Comparison of ENCODE assay signal across 1 cellular context in genomic region chr6:144856622-144857021, GRCh38.
TF ChIP-seq lines count a peak whose summit lies in the region.

No MANE protein-coding gene starts in this region.

TF ChIP-seq in K562, 482 proteins besides CTCF, POLR2A, EP300 and RAD21 (continued from another document):
- peak; percentile 2; the same call in 1 of the 2 replicates for TF ChIP-seq ZNF316 (IDR thresholded peaks at IDR 0.05)
- no peak for TF ChIP-seq IRF9 (tag; IDR thresholded peaks at IDR 0.05)
- TF ChIP-seq ZNF77 (CRISPR knock-in tag; IDR thresholded peaks at IDR 0.05): no peak
- TF ChIP-seq BMI1 (IDR thresholded peaks at IDR 0.05; ENCODE audit: low read length): no peak
- peak; percentile 70 for TF ChIP-seq MAFG (tag; conservative IDR thresholded peaks at IDR 0.05)
- TF ChIP-seq MCM3 (IDR thresholded peaks at IDR 0.05): no peak
- TF ChIP-seq ARID4B (CRISPR knock-in tag; IDR thresholded peaks at IDR 0.05): no peak
- no peak for TF ChIP-seq SRSF7 (optimal IDR thresholded peaks at IDR 0.05; ENCODE audit: low read depth, low read length)
- TF ChIP-seq DDX20 (tag; IDR thresholded peaks at IDR 0.05; ENCODE audit: low read depth): no peak
- peak; percentile 60 for TF ChIP-seq ARID1B (IDR thresholded peaks at IDR 0.05)
- TF ChIP-seq SOX6 (IDR thresholded peaks at IDR 0.05): no peak
- no peak for TF ChIP-seq ZNF23 (CRISPR knock-in tag; IDR thresholded peaks at IDR 0.05)
- no peak for TF ChIP-seq MEIS2 (IDR thresholded peaks at IDR 0.05; ENCODE audit: partially characterized antibody)
- no peak for TF ChIP-seq NFYB (IDR thresholded peaks at IDR 0.05; ENCODE audit: extremely low read depth, insufficient read length)
- no peak for TF ChIP-seq PATZ1 (CRISPR knock-in tag; IDR thresholded peaks at IDR 0.05; ENCODE audit: borderline replicate concordance)
- no peak for TF ChIP-seq YBX1 (IDR thresholded peaks at IDR 0.05)
- no peak for TF ChIP-seq TRIM24 (IDR thresholded peaks at IDR 0.05)
- TF ChIP-seq BRD9 (IDR thresholded peaks at IDR 0.05; ENCODE audit: low read depth, partially characterized antibody): no peak
- no peak for TF ChIP-seq THRA (IDR thresholded peaks at IDR 0.05)
- no peak for TF ChIP-seq ZFP36 (IDR thresholded peaks at IDR 0.05; ENCODE audit: low read depth, low read length, partially characterized antibody)
- TF ChIP-seq SIN3A (IDR thresholded peaks at IDR 0.05; ENCODE audit: borderline replicate concordance in 2 of 2, control insufficient read depth in 1 of 2, low read depth in 2 of 2, low read length in 2 of 2): no peak
